Comparison of ENCODE assay signal across 18 cellular contexts in the genomic region with DNA sequence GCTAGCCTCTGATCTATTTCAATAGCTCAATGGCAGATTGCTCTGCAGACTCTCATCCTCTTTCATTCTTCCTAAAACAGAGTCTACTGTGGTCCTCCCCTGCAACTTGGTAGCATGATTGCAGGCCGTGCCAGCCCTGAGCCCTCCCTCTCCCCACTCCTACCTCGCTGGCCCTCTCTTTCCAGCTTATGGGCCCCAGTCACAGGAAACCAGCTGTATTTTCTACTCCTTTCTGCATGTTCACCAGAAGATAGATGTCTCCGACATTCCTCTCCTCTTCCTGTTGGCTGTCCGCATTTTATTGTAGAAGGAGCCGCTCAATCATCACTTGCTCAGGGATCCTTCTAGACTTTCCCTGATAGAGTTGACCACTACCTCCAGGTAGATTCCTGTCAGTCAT. TPM values are rescaled to one million over a fixed set of nuclear protein-coding genes. Genes with fewer than 3 reads are reported as not detected.
DNase-seq lines count a peak whose midpoint lies in the region; ATAC-seq and TF ChIP-seq lines count a peak whose summit lies in the region.
"Had no signal": no experiment of that assay in that cellular context is flagged by ENCODE, and none has a peak within 500 bp of the region (broad histone marks: within the 10 kb centered on the region; RNA-seq: fewer than 3 reads in every experiment).

No MANE protein-coding gene starts in this region.

- H3K27ac Mint-ChIP-seq in glutamatergic neuron (ENCODE audit: unreplicated experiment) (peak overlapping the region; percentile 20), osteocyte (ENCODE audit: unreplicated experiment) (no peak overlapping the region), T-cell (no peak overlapping the region)
- H3K27ac Mint-ChIP-seq: CD4-positive, alpha-beta memory T cell had no signal

- no peaks in the 10 kb centered on the region for H3K36me3 ChIP-seq in H7 (replicated peaks; ENCODE audit: control insufficient read depth, insufficient read depth, low read length)
- H3K36me3 ChIP-seq: BE2C, HAP-1 had no signal

- H3K27me3 Mint-ChIP-seq in glutamatergic neuron (ENCODE audit: unreplicated experiment) (peaks cover 5% of the 10 kb centered on the region), osteocyte (ENCODE audit: unreplicated experiment) (peaks cover 3% of the 10 kb centered on the region), T-cell (peaks cover 23 to 31% of the 10 kb centered on the region in 2 donors)

- POLR2A ChIA-PET in T-cell (lab: Charles Lee): interaction anchor here in 1 of 2 donors (0.6 kb wide), 1 partner anchor 515 kb away, joined by 4 read pairs; no protein-coding TSS in a partner anchor

- TF ChIP-seq CTCF in glutamatergic neuron (IDR thresholded peaks at IDR 0.05; ENCODE audit: partially characterized antibody, unreplicated experiment): no peak
- TF ChIP-seq CTCF in osteocyte (IDR thresholded peaks at IDR 0.05): no peak

- H3K4me1 Mint-ChIP-seq in glutamatergic neuron (ENCODE audit: low read depth, unreplicated experiment): peaks cover 32% of the 10 kb centered on the region
- no peaks in the 10 kb centered on the region for H3K4me1 Mint-ChIP-seq in osteocyte (ENCODE audit: unreplicated experiment)
- H3K4me1 Mint-ChIP-seq in T-cell: no peaks in the 10 kb centered on the region
- H3K4me1 Mint-ChIP-seq: CD4-positive, alpha-beta memory T cell had no signal

- peak; percentile 14 for DNase-seq in H7
- DNase-seq in glutamatergic neuron: no peak
- peak; percentile 67 for DNase-seq in osteocyte (ENCODE audit: extremely low spot score, unreplicated experiment)
- no peak for DNase-seq in activated naive CD4-positive, alpha-beta T cell treated with anti-CD3 and anti-CD28 coated beads, Interleukin-2, amount 50 U/mL, for 16 hours
- no peak for DNase-seq in T-cell
- DNase-seq: ACHN; BE2C; Calu3; CD4-positive, alpha-beta memory T cell; DMS79 treated with DMSO at 0.1 percent for 48 hours; GF-D8; IMR-90 had no signal

- H3K9me3 Mint-ChIP-seq in glutamatergic neuron (ENCODE audit: unreplicated experiment) (peaks cover 8% of the 10 kb centered on the region), osteocyte (ENCODE audit: unreplicated experiment) (peaks cover 3% of the 10 kb centered on the region), T-cell (no peaks in the 10 kb centered on the region)

- ATAC-seq in GM18502 (IDR thresholded peaks at IDR 0.05; ENCODE audit: poor library complexity, unreplicated experiment) (no peak), T-cell (replicated peaks in 1 of 4) (no peak), GM19467 (IDR thresholded peaks at IDR 0.05; ENCODE audit: unreplicated experiment) (no peak)
- ATAC-seq: K562 had no signal

- H3K4me3 Mint-ChIP-seq in glutamatergic neuron (ENCODE audit: unreplicated experiment) (peak overlapping the region; percentile 18), osteocyte (ENCODE audit: unreplicated experiment) (no peak overlapping the region), T-cell (no peak overlapping the region)
- H3K4me3 Mint-ChIP-seq: CD14-positive monocyte; CD4-positive, alpha-beta memory T cell had no signal

- CTCF ChIA-PET in T-cell (lab: Charles Lee): interaction anchor here (0.6 kb wide), 3 partner anchors 14 to 515 kb away, joined by 3 read pairs; no protein-coding TSS in a partner anchor

- H3K27me3 ChIP-seq in H7 (ENCODE audit: control insufficient read depth, insufficient read depth, low read length): peaks cover 3% of the 10 kb centered on the region; the same call in 1 of the 2 replicates
- H3K27me3 ChIP-seq: BE2C had no signal

- H3K36me3 Mint-ChIP-seq in glutamatergic neuron (ENCODE audit: unreplicated experiment) (peaks cover 5% of the 10 kb centered on the region), osteocyte (ENCODE audit: unreplicated experiment) (peaks cover 7% of the 10 kb centered on the region), T-cell (no peaks in the 10 kb centered on the region)
- H3K36me3 Mint-ChIP-seq: CD14-positive monocyte; CD4-positive, alpha-beta memory T cell had no signal

- no peak overlapping the region for H3K4me3 ChIP-seq in H7 (ENCODE audit: insufficient read depth, low read depth, low read length)
- H3K4me3 ChIP-seq: HAP-1, K562 had no signal

RNA-seq across cellular contexts. Expression of a gene that starts 50.2 kb away (rescaled TPM):
- 0.17 and 0.74 TPM in 2 replicates for total RNA-seq in H7 (2014; rRNA removed; shearing (Covaris generic))
- total RNA-seq in glutamatergic neuron (ENCODE audit: unreplicated experiment) (22.3 TPM), osteocyte (7.7 and 8.4 TPM in 2 replicates), T-cell (under 1 TPM in 3 of 5 donors, not detected in 2; 0.44 to 0.65 (median 0.47) TPM)
- total RNA-seq: Calu3; CD4-positive, alpha-beta memory T cell; HT1080; K562 had no signal

Comparison
In these comparisons a context has a peak if more than half of its experiments do, and no peak if none do; other contexts are left out.
1. DNase-seq: peak in H7 (single experiment) and osteocyte (single experiment); none in glutamatergic neuron (single experiment), activated naive CD4-positive, alpha-beta T cell treated with anti-CD3 and anti-CD28 coated beads, Interleukin-2, amount 50 U/mL, for 16 hours (single experiment) and T-cell (0 of 34).